ENCODE assay signal across 8 cellular contexts in the genomic region with DNA sequence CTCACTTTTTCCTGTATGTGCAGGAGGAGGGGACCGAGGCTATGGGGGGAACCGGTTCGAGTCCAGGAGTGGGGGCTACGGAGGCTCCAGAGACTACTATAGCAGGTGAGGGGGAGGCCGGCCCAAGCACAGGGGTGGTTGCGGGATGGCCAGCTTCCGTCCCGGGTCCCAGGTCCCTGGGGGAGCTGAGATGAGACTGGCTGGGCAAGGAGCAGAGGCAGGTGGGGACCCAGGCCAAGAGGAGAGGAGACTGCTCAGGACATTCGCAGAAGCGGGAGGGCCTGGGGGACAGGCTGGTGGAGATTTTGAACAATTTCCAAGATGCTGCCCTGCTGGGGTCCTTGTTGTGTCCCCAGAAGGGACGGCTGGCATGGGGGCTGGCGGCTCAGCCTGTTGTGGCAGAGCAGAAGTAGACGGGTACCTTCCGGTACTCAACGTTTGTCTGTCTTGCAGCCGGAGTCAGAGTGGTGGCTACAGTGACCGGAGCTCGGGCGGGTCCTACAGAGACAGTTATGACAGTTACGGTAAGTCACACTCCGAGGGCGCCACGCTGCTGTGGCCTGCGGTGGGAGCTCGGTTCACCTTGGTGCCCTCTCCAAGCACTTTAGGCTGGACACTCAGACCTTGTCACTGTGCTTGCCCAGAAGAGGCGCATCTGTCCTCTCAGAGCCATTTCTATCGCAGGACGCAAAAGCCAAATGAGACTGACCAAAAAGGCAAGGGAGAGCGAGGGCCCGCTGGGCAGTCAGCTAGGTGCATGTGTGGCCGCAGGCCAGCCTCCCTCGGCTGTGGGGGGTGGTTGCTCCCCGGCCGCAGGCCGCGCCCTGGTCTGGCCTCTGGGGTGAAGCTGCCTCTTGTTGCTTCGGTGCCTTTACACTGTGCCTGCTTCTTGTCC. TPM values are rescaled to one million over a fixed set of nuclear protein-coding genes. Genes with fewer than 3 reads are reported as not detected.
DNase-seq lines count a peak whose midpoint lies in the region; ATAC-seq and TF ChIP-seq lines count a peak whose summit lies in the region.

No MANE protein-coding gene starts in this region.

- no peak for TF ChIP-seq EP300 in tibial nerve (IDR thresholded peaks at IDR 0.05)

- H3K27ac ChIP-seq in angular gyrus (ENCODE audit: low read depth, low read length) (peak overlapping the region; percentile 63), lower lobe of right lung (peak overlapping the region; percentile 99), tibial nerve (peak overlapping the region; percentile 34 to 100 (median 96))

- H3K4me3 Mint-ChIP-seq in activated T-cell treated with anti-CD3 and anti-CD28 coated beads, Interleukin-2, amount 50 U/mL, for 24 hours: peak overlapping the region; percentile 91

- no peak for TF ChIP-seq POLR2A in tibial nerve (IDR thresholded peaks at IDR 0.05)

- ATAC-seq in lower lobe of right lung: no peak

- H3K4me1 ChIP-seq in lower lobe of right lung (peaks cover 85% of the 10 kb centered on the region), tibial nerve (peaks cover 11 to 83% (median 79%) of the 10 kb centered on the region in 4 donors)

- peaks cover 49% of the 10 kb centered on the region for H3K36me3 ChIP-seq in lower lobe of right lung
- H3K36me3 ChIP-seq in tibial nerve: peaks cover 6 to 44% (median 38%) of the 10 kb centered on the region in 3 donors
- peaks cover 32% of the 10 kb centered on the region for H3K36me3 ChIP-seq in H7 (replicated peaks; ENCODE audit: control insufficient read depth, insufficient read depth, low read length)

- H3K36me3 Mint-ChIP-seq in activated T-cell treated with anti-CD3 and anti-CD28 coated beads, Interleukin-2, amount 50 U/mL, for 24 hours (ENCODE audit: low read depth): peaks cover 58% of the 10 kb centered on the region

- peak overlapping the region; percentile 94 for H3K4me3 ChIP-seq in lower lobe of right lung
- peak overlapping the region in 2 of 4 donors; percentile 75 to 81 for H3K4me3 ChIP-seq in tibial nerve
- no peak overlapping the region for H3K4me3 ChIP-seq in H7 (ENCODE audit: insufficient read depth, low read depth, low read length)

- 70 to 73% methylated on average over 36 to 37 of the region's 37 CpGs for WGBS in tibial nerve, 2 donors

- no peaks in the 10 kb centered on the region for H3K27me3 Mint-ChIP-seq in activated T-cell treated with anti-CD3 and anti-CD28 coated beads, Interleukin-2, amount 50 U/mL, for 24 hours

- H3K27me3 ChIP-seq in lower lobe of right lung (ENCODE audit: low read depth) (no peaks in the 10 kb centered on the region), tibial nerve (no peaks in the 10 kb centered on the region), H7 (ENCODE audit: control insufficient read depth, insufficient read depth, low read length) (peaks cover 3% of the 10 kb centered on the region)

- no peak for TF ChIP-seq CTCF in lower lobe of right lung (IDR thresholded peaks at IDR 0.05)
- TF ChIP-seq CTCF in tibial nerve (IDR thresholded peaks at IDR 0.05): no peak

- H3K27ac Mint-ChIP-seq in activated T-cell treated with anti-CD3 and anti-CD28 coated beads, Interleukin-2, amount 50 U/mL, for 24 hours: peak overlapping the region; percentile 97

- H3K9me3 Mint-ChIP-seq in activated T-cell treated with anti-CD3 and anti-CD28 coated beads, Interleukin-2, amount 50 U/mL, for 24 hours: no peaks in the 10 kb centered on the region

- H3K9me3 ChIP-seq in lower lobe of right lung: no peaks in the 10 kb centered on the region
- no peaks in the 10 kb centered on the region for H3K9me3 ChIP-seq in tibial nerve

- DNase-seq in activated T-cell treated with anti-CD3 and anti-CD28 coated beads, Interleukin-2, amount 50 U/mL, for 24 hours: no peak
- no peak for DNase-seq in activated T-cell treated with anti-CD3 and anti-CD28 coated beads for 4 hours
- peak; percentile 61 for DNase-seq in lower lobe of right lung
- DNase-seq in tibial nerve (ENCODE audit: low spot score in 2 of 2): no peak
- DNase-seq in NCI-H1417 treated with DMSO at 0.1 percent for 48 hours (lab: John Stamatoyannopoulos, UW): no peak
- DNase-seq in H7: no peak
- DNase-seq in NCI-H524 (lab: John Stamatoyannopoulos, UW): no peak

- intact Hi-C loops in lower lobe of right lung (cut with DNase I): no loop called here

- peaks cover 68% of the 10 kb centered on the region for H3K4me1 Mint-ChIP-seq in activated T-cell treated with anti-CD3 and anti-CD28 coated beads, Interleukin-2, amount 50 U/mL, for 24 hours (ENCODE audit: low read depth)

RNA-seq across cellular contexts. Expression of gene CIRBP, which starts 2.6 kb away (rescaled TPM):
- total RNA-seq in lower lobe of right lung (352 TPM), tibial nerve (100 to 1,000 TPM; 389 to 640 (median 576) TPM)
- total RNA-seq in H7 (2014; rRNA removed; shearing (Covaris generic)): 219 and 221 TPM in 2 replicates

RNA-seq across cellular contexts. Expression of gene FAM174C, which starts 3.6 kb away (rescaled TPM):
- total RNA-seq in lower lobe of right lung (43.5 TPM), tibial nerve (10 to 100 TPM; 25.5 to 80.7 (median 52.0) TPM)
- 78.0 and 83.1 TPM in 2 replicates for total RNA-seq in H7 (2014; rRNA removed; shearing (Covaris generic))

RNA-seq across cellular contexts. Expression of gene EFNA2, which starts 13.9 kb away (rescaled TPM):
- total RNA-seq in lower lobe of right lung: not detected
- not detected for total RNA-seq in tibial nerve
- 12.4 and 20.2 TPM in 2 replicates for total RNA-seq in H7 (2014; rRNA removed; shearing (Covaris generic))

RNA-seq across cellular contexts. Expression of gene MIDN, which starts 23.4 kb away (rescaled TPM):
- total RNA-seq in lower lobe of right lung (76.3 TPM), tibial nerve (10 to 100 TPM; 17.4 to 51.9 (median 39.4) TPM)
- total RNA-seq in H7 (2014; rRNA removed; shearing (Covaris generic)): 35.1 and 50.3 TPM in 2 replicates

RNA-seq across cellular contexts. Expression of gene ATP5F1D, which starts 30.2 kb away (rescaled TPM):
- total RNA-seq in lower lobe of right lung: 116 TPM
- total RNA-seq in tibial nerve: 100 to 1,000 TPM in 3 of 4 donors, 10 to 100 TPM in 1; 67.5 to 140 (median 127) TPM
- total RNA-seq in H7 (2014; rRNA removed; shearing (Covaris generic)): 44.7 and 53.1 TPM in 2 replicates

Comparison
In these comparisons a context has a peak if more than half of its experiments do, and no peak if none do; other contexts are left out.
1. RNA of gene EFNA2, which starts 13.9 kb away (total RNA-seq): 12.4 to 20.2 TPM in H7; not detected in lower lobe of right lung (single experiment) and not detected in tibial nerve; every median in the first group is over 10 times any median in the second.
2. Peak in every context shown above with its lines, with median percentiles within 50 percentile points of each other: H3K27ac ChIP-seq.